Comparison of ENCODE assay signal across 6 cellular contexts in genomic region chr19:2235396-2236284, GRCh38. TPM values are rescaled to one million over a fixed set of nuclear protein-coding genes. Genes with fewer than 3 reads are reported as not detected.
A peak's percentile ranks its signal among the peaks of the same experiment; 100 is the strongest.
DNase-seq lines count a peak whose midpoint lies in the region; ATAC-seq and TF ChIP-seq lines count a peak whose summit lies in the region.

No MANE protein-coding gene starts in this region.

- H3K9me3 Mint-ChIP-seq in WTC11: no peaks in the 10 kb centered on the region

- no peak for DNase-seq in WTC11 (ENCODE audit: low spot score)
- no peak for DNase-seq in putamen (ENCODE audit: low spot score)
- DNase-seq in NCI-H524 treated with DMSO at 0.1 percent for 48 hours (lab: John Stamatoyannopoulos, UW): no peak

- H3K27ac Mint-ChIP-seq in WTC11: peak overlapping the region; percentile 90

- CTCF ChIA-PET in WTC11 (lab: Charles Lee): interaction anchor here (0.6 to 2.2 kb wide), 21 partner anchors 9 to 324 kb away, joined by 3 to 11 read pairs (median 4); partner anchors contain the start of gene AMH

- H3K4me1 Mint-ChIP-seq in WTC11: peaks cover 34% of the 10 kb centered on the region

- H3K27ac ChIP-seq in layer of hippocampus (ENCODE audit: low read depth, low read length): peak overlapping the region; percentile 100

- POLR2A ChIA-PET in WTC11 (lab: Charles Lee): interaction anchor here (1.0 to 1.2 kb wide), 2 partner anchors 40 to 67 kb away, joined by 3 to 4 read pairs; no protein-coding TSS in a partner anchor

- no peak for TF ChIP-seq CTCF in WTC11 (IDR thresholded peaks at IDR 0.05)

- H3K4me3 Mint-ChIP-seq in WTC11: peak overlapping the region; percentile 93

- peaks cover 14% of the 10 kb centered on the region; the same call in 1 of the 2 replicates for H3K36me3 Mint-ChIP-seq in WTC11

- peaks cover 5% of the 10 kb centered on the region; the same call in 1 of the 2 replicates for H3K27me3 Mint-ChIP-seq in WTC11 (ENCODE audit: low read depth)

- no peaks in the 10 kb centered on the region for H3K27me3 ChIP-seq in layer of hippocampus (ENCODE audit: control insufficient read depth, insufficient read depth, low read length)

- ATAC-seq in GM18867 (IDR thresholded peaks at IDR 0.05; ENCODE audit: unreplicated experiment) (peak; percentile 4), HG03159 (IDR thresholded peaks at IDR 0.05; ENCODE audit: unreplicated experiment) (peak; percentile 17), WTC11 (no peak)

TF ChIP-seq in WTC11, 78 proteins besides CTCF, POLR2A, EP300 and RAD21:
- TF ChIP-seq ZNF423 (CRISPR knock-in tag; IDR thresholded peaks at IDR 0.05): peak; percentile 55
- TF ChIP-seq, protein P1, sequence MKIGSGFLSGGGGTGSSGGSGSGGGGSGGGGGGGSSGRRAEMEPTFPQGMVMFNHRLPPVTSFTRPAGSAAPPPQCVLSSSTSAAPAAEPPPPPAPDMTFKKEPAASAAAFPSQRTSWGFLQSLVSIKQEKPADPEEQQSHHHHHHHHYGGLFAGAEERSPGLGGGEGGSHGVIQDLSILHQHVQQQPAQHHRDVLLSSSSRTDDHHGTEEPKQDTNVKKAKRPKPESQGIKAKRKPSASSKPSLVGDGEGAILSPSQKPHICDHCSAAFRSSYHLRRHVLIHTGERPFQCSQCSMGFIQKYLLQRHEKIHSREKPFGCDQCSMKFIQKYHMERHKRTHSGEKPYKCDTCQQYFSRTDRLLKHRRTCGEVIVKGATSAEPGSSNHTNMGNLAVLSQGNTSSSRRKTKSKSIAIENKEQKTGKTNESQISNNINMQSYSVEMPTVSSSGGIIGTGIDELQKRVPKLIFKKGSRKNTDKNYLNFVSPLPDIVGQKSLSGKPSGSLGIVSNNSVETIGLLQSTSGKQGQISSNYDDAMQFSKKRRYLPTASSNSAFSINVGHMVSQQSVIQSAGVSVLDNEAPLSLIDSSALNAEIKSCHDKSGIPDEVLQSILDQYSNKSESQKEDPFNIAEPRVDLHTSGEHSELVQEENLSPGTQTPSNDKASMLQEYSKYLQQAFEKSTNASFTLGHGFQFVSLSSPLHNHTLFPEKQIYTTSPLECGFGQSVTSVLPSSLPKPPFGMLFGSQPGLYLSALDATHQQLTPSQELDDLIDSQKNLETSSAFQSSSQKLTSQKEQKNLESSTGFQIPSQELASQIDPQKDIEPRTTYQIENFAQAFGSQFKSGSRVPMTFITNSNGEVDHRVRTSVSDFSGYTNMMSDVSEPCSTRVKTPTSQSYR (CRISPR knock-in tag; IDR thresholded peaks at IDR 0.05): no peak
- TF ChIP-seq JUN (CRISPR knock-in tag; IDR thresholded peaks at IDR 0.05): peak; percentile 55; the same call in 1 of the 2 replicates
- TF ChIP-seq STAT6 (CRISPR knock-in tag; conservative IDR thresholded peaks at IDR 0.05; ENCODE audit: low read depth): no peak
- TF ChIP-seq ETV6 (CRISPR knock-in tag; IDR thresholded peaks at IDR 0.05): 0 out of 2 replicates have a peak, but pooled peaks have one; percentile 51
TF ChIP-seq in WTC11: peak in this region for 3.

RNA-seq across cellular contexts. Expression of gene PLEKHJ1, which starts 0.5 kb away (rescaled TPM):
- total RNA-seq in WTC11 (2021): 164 to 189 TPM (median 167 TPM) in 3 replicates

RNA-seq across cellular contexts. Expression of gene SF3A2, which starts 1.0 kb away (rescaled TPM):
- 167 to 184 TPM (median 169 TPM) in 3 replicates for total RNA-seq in WTC11 (2021)

RNA-seq across cellular contexts. Expression of gene AMH, which starts 13.5 kb away (rescaled TPM):
- total RNA-seq in WTC11 (2021): 4.7 to 11.2 TPM (median 5.2 TPM) in 3 replicates

RNA-seq across cellular contexts. Expression of gene JSRP1, which starts 20.6 kb away (rescaled TPM):
- total RNA-seq in WTC11 (2021): 0.33 to 1.4 TPM (median 0.73 TPM) in 3 replicates

RNA-seq across cellular contexts. Expression of gene PEAK3, which starts 46.3 kb away (rescaled TPM):
- total RNA-seq in WTC11 (2021): not detected in 3 replicates
